ENCODE assay signal across 8 cellular contexts in genomic region chr9:91423785-91424402, GRCh38. TPM values are rescaled to one million over a fixed set of nuclear protein-coding genes. Genes with fewer than 3 reads are reported as not detected.
DNase-seq lines count a peak whose midpoint lies in the region; ATAC-seq and TF ChIP-seq lines count a peak whose summit lies in the region.

NFIL3 (minus strand) TSS chr9:91423832; CDS start chr9:91410734, 13,098 bp downstream.

- H3K27me3 ChIP-seq in lung (ENCODE audit: control insufficient read depth, insufficient read depth), result no peaks in the 10 kb centered on the region

- POLR2A ChIA-PET in activated CD8-positive, alpha-beta T cell treated with anti-CD3 and anti-CD28 coated beads, Interleukin-2, amount 10 ng/mL, durations not matched to agents 7 days and 5 days (lab: Charles Lee), result interaction anchor here (0.6 to 5.2 kb wide), 15 partner anchors 26 to 508 kb away, joined by 3 to 43 read pairs (median 3); partner anchors contain the start of gene AUH

- H3K4me3 ChIP-seq in AG10803 (ENCODE audit: low read length) (peak within 1 kb of the TSS; percentile 88), lung (peak within 1 kb of the TSS; percentile 78)

- peak within 1 kb of the TSS; percentile 96 for H3K4me3 Mint-ChIP-seq in activated CD8-positive, alpha-beta T cell treated with anti-CD3 and anti-CD28 coated beads, Interleukin-2, amount 10 ng/mL, durations not matched to agents 7 days and 5 days

- H3K9me3 Mint-ChIP-seq in activated CD8-positive, alpha-beta T cell treated with anti-CD3 and anti-CD28 coated beads, Interleukin-2, amount 10 ng/mL, durations not matched to agents 7 days and 5 days (ENCODE audit: insufficient read depth), result no peaks in the 10 kb centered on the region

- DNase-seq in AG10803 (ENCODE audit: low read depth) (peak; percentile 84), NCI-H748 treated with DMSO at 0.1 percent for 48 hours (lab: John Stamatoyannopoulos, UW) (peak; percentile 42), lung (ENCODE audit: low spot score) (peak; percentile 80)
- DNase-seq in activated CD8-positive, alpha-beta T cell treated with anti-CD3 and anti-CD28 coated beads, Interleukin-2, amount 10 ng/mL, durations not matched to agents 7 days and 5 days, result peak; percentile 77
- DNase-seq in effector CD4-positive, alpha-beta T cell, result peak; percentile 39
- peak; percentile 37 to 70 (median 48) for DNase-seq in stimulated activated CD4-positive, alpha-beta T cell treated with anti-CD3 and anti-CD28 coated beads, TNF-alpha, amount 100 ng/mL, for 24 hours (ENCODE audit: low read depth in 3 of 3)

- WGBS in lung, 2 donors, result 0% methylated on average over 31 to 92 of the region's 92 CpGs

- peak; percentile 84 for ATAC-seq in GM19035 (IDR thresholded peaks at IDR 0.05; ENCODE audit: unreplicated experiment)
- peak; percentile 81 for ATAC-seq in HG03354 (IDR thresholded peaks at IDR 0.05; ENCODE audit: poor library complexity, severe bottlenecking, unreplicated experiment)
- ATAC-seq in activated CD8-positive, alpha-beta T cell treated with anti-CD3 and anti-CD28 coated beads, Interleukin-2, amount 10 ng/mL, durations not matched to agents 7 days and 5 days, result peak; percentile 81
- peak; percentile 84 for ATAC-seq in lung (ENCODE audit: insufficient read depth, low FRiP score)

- peaks cover 60% of the 10 kb centered on the region for H3K4me1 Mint-ChIP-seq in activated CD8-positive, alpha-beta T cell treated with anti-CD3 and anti-CD28 coated beads, Interleukin-2, amount 10 ng/mL, durations not matched to agents 7 days and 5 days (ENCODE audit: low read depth)

- TF ChIP-seq CTCF in AG10803 (conservative IDR thresholded peaks at IDR 0.05; ENCODE audit: low read length), result no peak
- TF ChIP-seq CTCF in lung (IDR thresholded peaks at IDR 0.05; ENCODE audit: control extremely low read depth, extremely low read depth), result no peak

- CTCF ChIA-PET in activated CD8-positive, alpha-beta T cell treated with anti-CD3 and anti-CD28 coated beads, Interleukin-2, amount 10 ng/mL, durations not matched to agents 7 days and 5 days (lab: Charles Lee), result interaction anchor here (0.7 to 13.5 kb wide), 17 partner anchors 9 to 509 kb away, joined by 3 to 244 read pairs (median 8); partner anchors contain the start of gene AUH

- peaks cover 0 to 1% of the 10 kb centered on the region in 2 donors for H3K9me3 ChIP-seq in lung (ENCODE audit: control insufficient read depth in 2 of 2, insufficient read depth in 1 of 2, low read length in 1 of 2)

- H3K27ac Mint-ChIP-seq in activated CD8-positive, alpha-beta T cell treated with anti-CD3 and anti-CD28 coated beads, Interleukin-2, amount 10 ng/mL, durations not matched to agents 7 days and 5 days, result peak within 1 kb of the TSS; percentile 89

- no peaks in the 10 kb centered on the region for H3K27me3 Mint-ChIP-seq in activated CD8-positive, alpha-beta T cell treated with anti-CD3 and anti-CD28 coated beads, Interleukin-2, amount 10 ng/mL, durations not matched to agents 7 days and 5 days (ENCODE audit: low read depth)

- H3K27ac ChIP-seq in lung (ENCODE audit: low read depth in 1 of 2, low read length in 1 of 2), result peak within 1 kb of the TSS; percentile 99 to 100

- no peaks in the 10 kb centered on the region for H3K36me3 ChIP-seq in lung (ENCODE audit: control insufficient read depth in 2 of 2, insufficient read depth in 2 of 2, low read length in 2 of 2)

- H3K36me3 Mint-ChIP-seq in activated CD8-positive, alpha-beta T cell treated with anti-CD3 and anti-CD28 coated beads, Interleukin-2, amount 10 ng/mL, durations not matched to agents 7 days and 5 days (ENCODE audit: low read depth), result peaks cover 12% of the 10 kb centered on the region

- H3K4me1 ChIP-seq in lung (ENCODE audit: control insufficient read depth in 2 of 2, insufficient read depth in 2 of 2, low read length in 2 of 2), result peaks cover 0 to 7% of the 10 kb centered on the region in 2 donors

RNA-seq across cellular contexts. Expression of gene NFIL3, which starts in this region (rescaled TPM):
- total RNA-seq in activated CD8-positive, alpha-beta T cell treated with anti-CD3 and anti-CD28 coated beads, Interleukin-2, amount 10 ng/mL, durations not matched to agents 7 days and 5 days, result 10 to 100 TPM; 38.1 to 39.5 TPM
- 10 to 100 TPM; 37.0 to 59.9 TPM for total RNA-seq in lung
- polyA plus RNA-seq in lung, result 10 to 100 TPM; 13.1 to 75.3 TPM

Comparison
In these comparisons a context has a peak if more than half of its experiments do, and no peak if none do; other contexts are left out.
1. Peak in every context shown above with its lines: DNase-seq, ATAC-seq, H3K4me3 ChIP-seq and H3K27ac ChIP-seq.